ENCODE assay signal across 11 cellular contexts in genomic region chr3:40617084-40617483, GRCh38.
DNase-seq lines count a peak whose midpoint lies in the region; TF ChIP-seq lines count a peak whose summit lies in the region.
"Had no signal": no experiment of that assay in that cellular context is flagged by ENCODE, and none has a peak within 500 bp of the region (broad histone marks: within the 10 kb centered on the region; RNA-seq: fewer than 3 reads in every experiment).

No MANE protein-coding gene starts in this region.

- H3K9ac ChIP-seq in neural cell (ENCODE audit: low read length), result no peak overlapping the region
- H3K9ac ChIP-seq: BLaER1 treated with 17β-estradiol and CSF1 and Interleukin-3, amounts not matched to agents 10 nM and 100 nM had no signal

- H3F3A ChIP-seq in neural cell (ENCODE audit: insufficient read depth, low read length, poor library complexity, severe bottlenecking), result peaks cover 3% of the 10 kb centered on the region

- intact Hi-C loops in esophagus muscularis mucosa (cut with DNase I), result no loop called here

- no peaks in the 10 kb centered on the region for H3K79me2 ChIP-seq in neural cell (replicated peaks; ENCODE audit: insufficient read depth, low read length)

- peaks cover 0 to 6% (median 3%) of the 10 kb centered on the region in 4 donors for H3K27me3 ChIP-seq in esophagus muscularis mucosa
- no peaks in the 10 kb centered on the region for H3K27me3 ChIP-seq in neural cell (ENCODE audit: insufficient read depth, low read depth, low read length)
- no peaks in the 10 kb centered on the region for H3K27me3 ChIP-seq in MG63

- in situ Hi-C loops in G401 (cut with HindIII; ENCODE audit: low sequenced_read_pairs), result no loop called here

- H3K9me2 ChIP-seq in neural cell (ENCODE audit: insufficient read depth, low read length), result no peaks in the 10 kb centered on the region

- TF ChIP-seq POLR2A in esophagus muscularis mucosa (IDR thresholded peaks at IDR 0.05; ENCODE audit: low read depth), result no peak

- H3K36me3 ChIP-seq in esophagus muscularis mucosa, result no peaks in the 10 kb centered on the region
- no peaks in the 10 kb centered on the region for H3K36me3 ChIP-seq in neural cell (ENCODE audit: insufficient read depth, low read length)
- no peaks in the 10 kb centered on the region for H3K36me3 ChIP-seq in MG63
- H3K36me3 ChIP-seq: BLaER1 treated with 17β-estradiol and CSF1 and Interleukin-3, amounts not matched to agents 10 nM and 100 nM had no signal

- no peak overlapping the region for H3K4me3 ChIP-seq in esophagus muscularis mucosa
- no peak overlapping the region for H3K4me3 ChIP-seq in neural cell (ENCODE audit: low read length)
- H3K4me3 ChIP-seq in MG63, result no peak overlapping the region
- H3K4me3 ChIP-seq: BLaER1 treated with 17β-estradiol and CSF1 and Interleukin-3, amounts not matched to agents 10 nM and 100 nM; GM12878 had no signal

- no peaks in the 10 kb centered on the region for H4K20me1 ChIP-seq in neural cell (ENCODE audit: insufficient read depth)
- H4K20me1 ChIP-seq: BLaER1 treated with 17β-estradiol and CSF1 and Interleukin-3, amounts not matched to agents 10 nM and 100 nM had no signal

- WGBS in esophagus muscularis mucosa, result 100% methylated on average over 3 of the region's 3 CpGs

- H3K4me1 ChIP-seq in esophagus muscularis mucosa, result peaks cover 6 to 15% (median 8%) of the 10 kb centered on the region in 4 donors

- DNase-seq in G401 (ENCODE audit: low spot score), result peak; percentile 7
- peak; percentile 78 for DNase-seq in esophagus muscularis mucosa (ENCODE audit: extremely low spot score)
- DNase-seq in retina, result peak; percentile 6
- DNase-seq in NCI-H82 (lab: John Stamatoyannopoulos, UW), result no peak
- DNase-seq in MG63, result no peak
- DNase-seq: Calu3; CD8-positive, alpha-beta T cell; GOT3 had no signal

- TF ChIP-seq CTCF in esophagus muscularis mucosa (IDR thresholded peaks at IDR 0.05) (no peak), neural cell (IDR thresholded peaks at IDR 0.05; ENCODE audit: poor library complexity, severe bottlenecking) (no peak)

- TF ChIP-seq EP300 in esophagus muscularis mucosa (IDR thresholded peaks at IDR 0.05), result no peak
- no peak for TF ChIP-seq EP300 in neural cell (conservative IDR thresholded peaks at IDR 0.05; ENCODE audit: poor library complexity, severe bottlenecking)

- no peak overlapping the region for H2AFZ ChIP-seq in neural cell (ENCODE audit: low read depth, low read length)

- no peak overlapping the region for H3K4me2 ChIP-seq in neural cell (ENCODE audit: low read length)
- H3K4me2 ChIP-seq: BLaER1 treated with 17β-estradiol and CSF1 and Interleukin-3, amounts not matched to agents 10 nM and 100 nM had no signal

- H3K9me3 ChIP-seq in esophagus muscularis mucosa (no peaks in the 10 kb centered on the region), neural cell (ENCODE audit: low read length) (no peaks in the 10 kb centered on the region), MG63 (no peaks in the 10 kb centered on the region)
- H3K9me3 ChIP-seq: BLaER1 treated with 17β-estradiol and CSF1 and Interleukin-3, amounts not matched to agents 10 nM and 100 nM had no signal

- no peak overlapping the region for H3K27ac ChIP-seq in esophagus muscularis mucosa (replicated peaks in 1 of 4)
- peak overlapping the region; percentile 94 for H3K27ac ChIP-seq in neural cell (ENCODE audit: low read length)
- H3K27ac ChIP-seq: BLaER1 treated with 17β-estradiol and CSF1 and Interleukin-3, amounts not matched to agents 10 nM and 100 nM had no signal

- no peak for TF ChIP-seq RAD21 in neural cell (conservative IDR thresholded peaks at IDR 0.05)

TF ChIP-seq in neural cell, 6 proteins besides CTCF, POLR2A, EP300 and RAD21:
- no peak for TF ChIP-seq POLR2AphosphoS5 (IDR thresholded peaks at IDR 0.05)
- TF ChIP-seq TAF1 (IDR thresholded peaks at IDR 0.05; ENCODE audit: low read depth), result no peak
- TF ChIP-seq SMC3 (conservative IDR thresholded peaks at IDR 0.05; ENCODE audit: poor library complexity), result no peak
TF ChIP-seq in neural cell: peak in this region for 0.

Comparison
In these comparisons a context has a peak if more than half of its experiments do, and no peak if none do; other contexts are left out.
1. DNase-seq: peak in G401 (single experiment), esophagus muscularis mucosa (single experiment) and retina (single experiment); none in NCI-H82 (single experiment) and MG63 (single experiment).